Comparison of ENCODE assay signal across 8 cellular contexts in genomic region chr15:90143176-90143655, GRCh38. TPM values are rescaled to one million over a fixed set of nuclear protein-coding genes. Genes with fewer than 3 reads are reported as not detected.
DNase-seq lines count a peak whose midpoint lies in the region; ATAC-seq and TF ChIP-seq lines count a peak whose summit lies in the region.

No MANE protein-coding gene starts in this region.

- H3K9me3 Mint-ChIP-seq in CD8-positive, alpha-beta T cell, result peaks cover 3% of the 10 kb centered on the region

- TF ChIP-seq CTCF in CD8-positive, alpha-beta T cell (IDR thresholded peaks at IDR 0.05), result peak; percentile 70
- peak; percentile 72 for TF ChIP-seq CTCF in lower lobe of right lung (IDR thresholded peaks at IDR 0.05)

- POLR2A ChIA-PET in CD8-positive, alpha-beta T cell (lab: Charles Lee), result no interaction called here

- intact Hi-C loops in CD8-positive, alpha-beta T cell (cut with DNase I, micrococcal nuclease), result loop anchor here (1.0 to 5.0 kb wide), 6 partner anchors 40 to 158 kb away; partner anchors contain the start of genes CIB1 (in 2 of the 2), GDPGP1 (in 2 of the 2) and IDH2 (in 2 of the 2)
- intact Hi-C loops in lower lobe of right lung (cut with DNase I), result no loop called here

- H3K4me3 ChIP-seq in CD8-positive, alpha-beta T cell (ENCODE audit: low read depth, low read length), result peak overlapping the region; percentile 0
- no peak overlapping the region for H3K4me3 ChIP-seq in lower lobe of right lung

- CTCF ChIA-PET in CD8-positive, alpha-beta T cell (lab: Charles Lee), result interaction anchor here (1.0 to 3.0 kb wide), 9 partner anchors 11 to 133 kb away, joined by 3 to 13 read pairs (median 5); no protein-coding TSS in a partner anchor

- ATAC-seq in CD8-positive, alpha-beta T cell, result peak; percentile 66
- peak; percentile 74 for ATAC-seq in GM21619 (IDR thresholded peaks at IDR 0.05; ENCODE audit: unreplicated experiment)
- ATAC-seq in lower lobe of right lung, result peak; percentile 93 to 96
- ATAC-seq in HG03039 (IDR thresholded peaks at IDR 0.05; ENCODE audit: unreplicated experiment), result no peak

- no peaks in the 10 kb centered on the region for H3K27me3 Mint-ChIP-seq in CD8-positive, alpha-beta T cell (ENCODE audit: low read depth)

- peak; percentile 25 to 72 (median 60) for DNase-seq in CD8-positive, alpha-beta T cell
- DNase-seq in NCI-H2196 treated with DMSO at 0.1 percent for 48 hours (lab: John Stamatoyannopoulos, UW; ENCODE audit: unreplicated experiment), result peak; percentile 19
- peak; percentile 6 to 19 (median 18) for DNase-seq in activated CD4-positive, CD25-positive, alpha-beta regulatory T cell (lab: John Stamatoyannopoulos, UW)
- DNase-seq in cerebellar cortex (ENCODE audit: low spot score), result peak; percentile 61
- DNase-seq in lower lobe of right lung, result peak; percentile 82
- peak; percentile 44 to 51 for DNase-seq in stimulated activated CD8-positive, alpha-beta memory T cell treated with anti-CD3 and anti-CD28 coated beads, Interleukin-15, amount 100 ng/mL, for 48 hours (ENCODE audit: low read depth in 2 of 2)

- no peaks in the 10 kb centered on the region for H3K27me3 ChIP-seq in CD8-positive, alpha-beta T cell (ENCODE audit: insufficient read depth, low read length)
- no peaks in the 10 kb centered on the region for H3K27me3 ChIP-seq in lower lobe of right lung (ENCODE audit: low read depth)

- H3K36me3 Mint-ChIP-seq in CD8-positive, alpha-beta T cell, result no peaks in the 10 kb centered on the region

- H3K27ac Mint-ChIP-seq in CD8-positive, alpha-beta T cell, result no peak overlapping the region

- H3K9me3 ChIP-seq in CD8-positive, alpha-beta T cell (ENCODE audit: low read length), result peaks cover 6% of the 10 kb centered on the region
- no peaks in the 10 kb centered on the region for H3K9me3 ChIP-seq in lower lobe of right lung

- H3K36me3 ChIP-seq in CD8-positive, alpha-beta T cell (ENCODE audit: insufficient read depth, low read length), result no peaks in the 10 kb centered on the region
- H3K36me3 ChIP-seq in lower lobe of right lung, result no peaks in the 10 kb centered on the region

- peak overlapping the region; percentile 61 for H3K4me3 Mint-ChIP-seq in CD8-positive, alpha-beta T cell

- peaks cover 16% of the 10 kb centered on the region for H3K4me1 ChIP-seq in CD8-positive, alpha-beta T cell (ENCODE audit: insufficient read depth, low read length)
- no peaks in the 10 kb centered on the region for H3K4me1 ChIP-seq in lower lobe of right lung

- no peak overlapping the region for H3K27ac ChIP-seq in CD8-positive, alpha-beta T cell (ENCODE audit: low read depth, low read length)
- no peak overlapping the region for H3K27ac ChIP-seq in lower lobe of right lung

- H3K4me1 Mint-ChIP-seq in CD8-positive, alpha-beta T cell (ENCODE audit: low read depth), result peaks cover 24% of the 10 kb centered on the region

RNA-seq across cellular contexts. Expression of gene IDH2, which starts 40.9 kb away (rescaled TPM):
- total RNA-seq in CD8-positive, alpha-beta T cell, result 10 to 100 TPM; 41.5 to 42.2 TPM
- 46.7 TPM for total RNA-seq in lower lobe of right lung

RNA-seq across cellular contexts. Expression of gene SEMA4B, which starts 57.9 kb away (rescaled TPM):
- 10 to 100 TPM in 1 of 2 experiments, 1 to 10 TPM in 1; 7.5 to 12.3 TPM for total RNA-seq in CD8-positive, alpha-beta T cell
- 48.1 TPM for total RNA-seq in lower lobe of right lung

Comparison
In these comparisons a context has a peak if more than half of its experiments do, and no peak if none do; other contexts are left out.
1. DNase-seq: peak in every context shown above with its lines; median percentile 82 in lower lobe of right lung; 61 in cerebellar cortex; 60 in CD8-positive, alpha-beta T cell; 48 in stimulated activated CD8-positive, alpha-beta memory T cell treated with anti-CD3 and anti-CD28 coated beads, Interleukin-15, amount 100 ng/mL, for 48 hours; 19 in NCI-H2196 treated with DMSO at 0.1 percent for 48 hours; 18 in activated CD4-positive, CD25-positive, alpha-beta regulatory T cell.